ENCODE assay signal across 8 cellular contexts in the genomic region with DNA sequence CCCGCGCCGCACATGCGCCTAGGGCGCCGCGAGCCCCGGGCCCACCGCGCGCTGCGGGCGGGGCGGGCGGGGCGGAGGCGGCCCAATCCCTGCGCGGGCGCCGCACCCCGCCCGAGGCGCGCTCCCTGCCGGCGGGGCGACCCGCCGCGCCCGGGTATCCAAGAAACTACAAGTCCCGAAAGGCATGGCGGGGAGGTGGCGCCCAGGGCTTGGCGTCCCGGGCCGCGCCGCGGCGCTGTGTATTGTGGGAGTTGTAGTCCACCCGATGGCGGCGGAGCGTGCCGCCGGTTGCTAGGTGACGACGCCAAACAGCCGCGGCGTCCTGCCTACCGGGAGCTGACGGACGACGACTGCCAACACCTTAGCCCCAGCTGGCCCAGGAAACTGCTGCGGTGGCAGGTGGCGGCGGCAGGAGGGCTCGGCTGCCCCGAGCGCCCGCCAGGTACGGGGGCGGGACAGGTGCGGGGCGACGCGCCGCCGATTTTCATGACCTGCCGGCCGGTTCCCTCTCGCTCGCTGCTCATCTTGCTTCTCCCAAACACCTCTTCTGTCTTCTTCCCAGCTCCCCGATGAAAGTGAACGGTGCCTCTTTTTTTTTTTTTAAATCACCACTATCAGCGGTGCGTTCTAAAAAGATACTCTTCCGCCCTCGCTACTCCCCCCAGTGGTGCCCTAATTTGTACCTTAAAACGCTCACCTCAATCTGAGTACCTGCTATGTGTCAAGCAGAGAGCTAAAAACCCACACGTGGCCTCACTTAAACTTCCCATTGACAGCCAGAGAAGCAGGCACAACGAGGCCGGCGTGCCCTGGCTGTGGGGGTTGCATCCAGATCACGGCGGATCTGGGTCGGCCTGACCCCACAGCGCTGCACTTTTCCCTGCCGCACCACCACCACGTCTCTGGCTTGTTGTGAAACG. TPM values are rescaled to one million over a fixed set of nuclear protein-coding genes. Genes with fewer than 3 reads are reported as not detected.
DNase-seq lines count a peak whose midpoint lies in the region; ATAC-seq and TF ChIP-seq lines count a peak whose summit lies in the region.

CFAP99 (plus strand) TSS at position 304 of the 920 bp plus-strand sequence.

- H3K27ac ChIP-seq in C4-2B (peak within 1 kb of the TSS; percentile 8; the same call in 1 of the 2 replicates), right lobe of liver (peak within 1 kb of the TSS in 1 of 3 donors; percentile 29)

- peak; percentile 88 for ATAC-seq in GM19397 (IDR thresholded peaks at IDR 0.05; ENCODE audit: unreplicated experiment)
- ATAC-seq in HG03558 (IDR thresholded peaks at IDR 0.05; ENCODE audit: extremely low read depth, unreplicated experiment) = peak; percentile 77
- ATAC-seq in right lobe of liver = peak; percentile 96 to 97 (median 96)

- intact Hi-C loops in right lobe of liver (cut with DNase I) = no loop called here

- TF ChIP-seq POLR2A in right lobe of liver (IDR thresholded peaks at IDR 0.05) = no peak

- H3K4me1 ChIP-seq in right lobe of liver = peaks cover 0 to 7% (median 3%) of the 10 kb centered on the region in 4 donors

- DNase-seq in NCI-H748 treated with DMSO at 0.1 percent for 48 hours (lab: John Stamatoyannopoulos, UW) (peak; percentile 48), dermis microvascular lymphatic vessel endothelial cell (ENCODE audit: low read depth in 2 of 2) (peak; percentile 92 to 96), right lobe of liver (peak; percentile 98 to 99 (median 99))
- DNase-seq in activated CD4-positive, alpha-beta T cell treated with anti-CD3 and anti-CD28 coated beads, Interleukin-2, amount 50 U/mL, for 4 hours = peak; percentile 97 to 98
- peak; percentile 98 for DNase-seq in stimulated activated CD4-positive, alpha-beta T cell treated with anti-CD3 and anti-CD28 coated beads, Interleukin-4, amount 100 ng/mL, for 1 hour

- no peak; the same call in 1 of the 2 replicates for TF ChIP-seq CTCF in C4-2B (conservative IDR thresholded peaks at IDR 0.05)
- peak in 2 of 4 donors; percentile 5 to 48 for TF ChIP-seq CTCF in right lobe of liver (IDR thresholded peaks at IDR 0.05)

- no peaks in the 10 kb centered on the region for H3K9me3 ChIP-seq in right lobe of liver

- peak within 1 kb of the TSS; percentile 56 to 80 (median 59) for H3K4me3 ChIP-seq in right lobe of liver

- no peaks in the 10 kb centered on the region for H3K36me3 ChIP-seq in right lobe of liver

- under 1% methylated on average over 25 of the region's 94 CpGs for WGBS in right lobe of liver (ENCODE audit: insufficient coverage, low coverage, low lambda C conversion rate, missing lambda C conversion rate)

- H3K27me3 ChIP-seq in right lobe of liver = no peaks in the 10 kb centered on the region

RNA-seq across cellular contexts. Expression of gene CFAP99, which starts in this region (rescaled TPM):
- total RNA-seq in dermis microvascular lymphatic vessel endothelial cell = not detected in 2 replicates
- under 1 TPM in 5 of 6 experiments, not detected in 1; 0.25 to 0.86 (median 0.29) TPM for total RNA-seq in right lobe of liver

Comparison
In these comparisons a context has a peak if more than half of its experiments do, and no peak if none do; other contexts are left out.
1. Peak in DNase-seq in dermis microvascular lymphatic vessel endothelial cell; RNA of the gene not detected or under 1 TPM.
2. Peak in DNase-seq, ATAC-seq and H3K4me3 ChIP-seq in right lobe of liver; RNA of the gene not detected or under 1 TPM.
3. DNase-seq: peak in every context shown above with its lines; median percentile 99 in right lobe of liver; 98 in stimulated activated CD4-positive, alpha-beta T cell treated with anti-CD3 and anti-CD28 coated beads, Interleukin-4, amount 100 ng/mL, for 1 hour; 98 in activated CD4-positive, alpha-beta T cell treated with anti-CD3 and anti-CD28 coated beads, Interleukin-2, amount 50 U/mL, for 4 hours; 94 in dermis microvascular lymphatic vessel endothelial cell; 48 in NCI-H748 treated with DMSO at 0.1 percent for 48 hours.